In the genomic region with DNA sequence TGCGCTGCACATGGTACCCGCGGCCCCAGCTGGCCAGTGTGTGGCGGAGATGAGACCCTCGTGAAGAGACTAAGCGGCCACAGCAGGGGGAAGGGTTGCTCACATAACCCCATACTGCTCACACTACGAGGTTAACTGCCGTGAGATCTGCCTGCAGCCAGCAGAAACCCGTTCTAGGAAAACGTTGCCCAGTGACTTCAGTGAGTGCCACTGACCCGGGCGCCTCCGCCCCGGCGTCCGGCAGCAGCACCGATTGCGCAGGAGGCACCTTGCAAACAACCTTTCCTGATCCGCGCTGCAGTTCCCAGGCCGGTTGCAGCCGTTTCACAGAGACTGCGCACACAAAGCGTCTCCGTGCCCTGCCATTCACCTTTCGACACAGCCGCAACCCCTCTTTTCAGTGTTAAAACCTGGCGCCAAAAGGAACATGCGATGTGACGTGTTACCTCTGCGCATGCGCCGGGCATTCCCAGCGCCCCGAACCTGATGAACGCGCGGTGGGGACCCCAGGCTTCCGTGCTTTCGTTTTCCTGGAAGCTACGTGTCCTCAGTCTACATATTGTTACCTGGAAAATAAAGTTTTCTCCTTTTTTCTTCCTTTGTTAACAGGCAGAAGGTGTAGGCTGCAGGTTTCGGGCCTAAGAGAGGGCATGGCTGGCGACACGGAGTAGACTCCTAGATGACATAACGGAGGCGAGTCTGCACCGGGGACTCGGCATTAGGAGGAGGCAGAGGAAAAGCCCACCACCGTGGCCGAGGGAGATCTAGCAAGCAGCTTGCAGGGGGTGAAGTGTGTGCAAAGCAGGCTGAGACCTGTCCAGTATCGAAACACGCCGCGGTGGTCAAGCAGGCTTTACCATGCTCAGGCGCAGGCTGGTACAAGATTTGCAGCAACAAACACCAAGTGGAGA, we compare ENCODE assay signal across 8 cellular contexts. TPM values are rescaled to one million over a fixed set of nuclear protein-coding genes. Genes with fewer than 3 reads are reported as not detected.
A peak's percentile ranks its signal among the peaks of the same experiment; 100 is the strongest.
DNase-seq lines count a peak whose midpoint lies in the region; TF ChIP-seq lines count a peak whose summit lies in the region.

No MANE protein-coding gene starts in this region.

- no peak for TF ChIP-seq CTCF in HFF-Myc (IDR thresholded peaks at IDR 0.05; ENCODE audit: low read depth, low read length, missing control alignments)

- H3K4me3 ChIP-seq in HFF-Myc (replicated peaks; ENCODE audit: low read depth, low read length) (peak overlapping the region; percentile 46), iPS-15b (ENCODE audit: low read depth, low read length) (peak overlapping the region; percentile 82), skeletal muscle tissue (ENCODE audit: low read length in 3 of 3) (peak overlapping the region; percentile 76 to 92 (median 89))

- H3K9me3 ChIP-seq in iPS-15b (ENCODE audit: control insufficient read depth, insufficient read depth, low read length) (no peaks in the 10 kb centered on the region), skeletal muscle tissue (ENCODE audit: control insufficient read depth in 3 of 3, low read length in 3 of 3) (no peaks in the 10 kb centered on the region)

- H3K36me3 ChIP-seq in iPS-15b (ENCODE audit: control insufficient read depth, insufficient read depth, low read length) (no peaks in the 10 kb centered on the region), skeletal muscle tissue (ENCODE audit: control insufficient read depth in 3 of 3, insufficient read depth in 3 of 3, low read length in 3 of 3) (no peaks in the 10 kb centered on the region)

- H3K27me3 ChIP-seq in iPS-15b (ENCODE audit: control insufficient read depth, insufficient read depth, low read length) (no peaks in the 10 kb centered on the region), skeletal muscle tissue (ENCODE audit: control insufficient read depth in 3 of 3, insufficient read depth in 3 of 3, low read length in 3 of 3) (no peaks in the 10 kb centered on the region)

- H3K4me1 ChIP-seq in iPS-15b (ENCODE audit: control insufficient read depth, insufficient read depth, low read length) (no peaks in the 10 kb centered on the region), skeletal muscle tissue (ENCODE audit: control insufficient read depth in 3 of 3, insufficient read depth in 3 of 3, low read length in 3 of 3) (peaks cover 22 to 35% (median 23%) of the 10 kb centered on the region in 3 donors)

- H3K9ac ChIP-seq in iPS-15b (ENCODE audit: low read depth, low read length) (peak overlapping the region; percentile 82), skeletal muscle tissue (ENCODE audit: low read depth in 1 of 3, low read length in 3 of 3) (peak overlapping the region; percentile 78 to 87 (median 85))

- DNase-seq in GF-D8 (lab: John Stamatoyannopoulos, UW) (peak; percentile 91), HFF-Myc (ENCODE audit: extremely low read depth, low read depth) (no peak), NCI-H1105 (lab: John Stamatoyannopoulos, UW) (peak; percentile 89), T-helper 22 cell (ENCODE audit: low read depth) (peak; percentile 62), astrocyte of the hippocampus (ENCODE audit: low read depth, low spot score) (peak; percentile 78), NOMO-1 treated with DMSO at 0.1 percent for 48 hours (lab: John Stamatoyannopoulos, UW; ENCODE audit: unreplicated experiment) (no peak)

- H3K27ac ChIP-seq in skeletal muscle tissue (ENCODE audit: low read depth, low read length): peak overlapping the region; percentile 79

RNA-seq across cellular contexts. Expression of a gene that starts 8.9 kb away (rescaled TPM):
- total RNA-seq in skeletal muscle tissue: 27.7 TPM

Comparison
In these comparisons a context has a peak if more than half of its experiments do, and no peak if none do; other contexts are left out.
1. DNase-seq: peak in GF-D8 (single experiment), NCI-H1105 (single experiment), T-helper 22 cell (single experiment) and astrocyte of the hippocampus (single experiment); none in HFF-Myc (single experiment) and NOMO-1 treated with DMSO at 0.1 percent for 48 hours (single experiment).
2. Peak in every context shown above with its lines, with median percentiles within 50 percentile points of each other: H3K4me3 ChIP-seq.